Comparison of ENCODE assay signal across 9 cellular contexts in genomic region chr10:78211476-78212110, GRCh38.
DNase-seq lines count a peak whose midpoint lies in the region; ATAC-seq, FAIRE-seq and TF ChIP-seq lines count a peak whose summit lies in the region.
"Had no signal": no experiment of that assay in that cellular context is flagged by ENCODE, and none has a peak within 500 bp of the region (broad histone marks: within the 10 kb centered on the region; RNA-seq: fewer than 3 reads in every experiment).

No MANE protein-coding gene starts in this region.

- no peaks in the 10 kb centered on the region for H3K4me1 Mint-ChIP-seq in activated CD4-positive, alpha-beta T cell treated with anti-CD3 and anti-CD28 coated beads, Interleukin-2, amount 10 ng/mL, durations not matched to agents 24 days and 14 days

- no peaks in the 10 kb centered on the region for H3K27me3 ChIP-seq in breast epithelium

- no peaks in the 10 kb centered on the region for H3K9me3 ChIP-seq in breast epithelium

- H3K27ac ChIP-seq in breast epithelium: no peak overlapping the region

- H3K27ac Mint-ChIP-seq in activated CD4-positive, alpha-beta T cell treated with anti-CD3 and anti-CD28 coated beads, Interleukin-2, amount 10 ng/mL, durations not matched to agents 24 days and 14 days: no peak overlapping the region

- FAIRE-seq in urothelium cell line (lab: Jason Lieb, UNC): peak; percentile 86
- FAIRE-seq: GM18507 had no signal

- H3K36me3 ChIP-seq in breast epithelium: no peaks in the 10 kb centered on the region

- peak; percentile 62 for DNase-seq in activated CD4-positive, alpha-beta T cell treated with anti-CD3 and anti-CD28 coated beads, Interleukin-2, amount 10 ng/mL, durations not matched to agents 24 days and 14 days
- DNase-seq in activated CD4-positive, alpha-beta T cell treated with anti-CD3 and anti-CD28 coated beads for 4 hours: no peak
- DNase-seq in NCI-H2171 (lab: John Stamatoyannopoulos, UW) (peak; percentile 3), breast epithelium (ENCODE audit: low spot score in 2 of 2) (no peak), kidney glomerular epithelial cell (lab: John Stamatoyannopoulos, UW) (peak; percentile 3), urothelium cell line (ENCODE audit: low spot score) (peak; percentile 60)
- no peak for DNase-seq in effector CD8-positive, alpha-beta T cell (lab: John Stamatoyannopoulos, UW)

- peak in 2 of 3 donors; percentile 29 to 38 for TF ChIP-seq CTCF in breast epithelium (IDR thresholded peaks at IDR 0.05)

- no peaks in the 10 kb centered on the region for H3K4me1 ChIP-seq in breast epithelium

- peaks cover 11% of the 10 kb centered on the region for H3K27me3 Mint-ChIP-seq in activated CD4-positive, alpha-beta T cell treated with anti-CD3 and anti-CD28 coated beads, Interleukin-2, amount 10 ng/mL, durations not matched to agents 24 days and 14 days

- no peaks in the 10 kb centered on the region for H3K9me3 Mint-ChIP-seq in activated CD4-positive, alpha-beta T cell treated with anti-CD3 and anti-CD28 coated beads, Interleukin-2, amount 10 ng/mL, durations not matched to agents 24 days and 14 days

- no peak overlapping the region for H3K4me3 ChIP-seq in breast epithelium

- no peak for TF ChIP-seq POLR2A in breast epithelium (IDR thresholded peaks at IDR 0.05)

- H3K36me3 Mint-ChIP-seq in activated CD4-positive, alpha-beta T cell treated with anti-CD3 and anti-CD28 coated beads, Interleukin-2, amount 10 ng/mL, durations not matched to agents 24 days and 14 days (ENCODE audit: low read depth): no peaks in the 10 kb centered on the region

- intact Hi-C loops in activated CD4-positive, alpha-beta T cell treated with anti-CD3 and anti-CD28 coated beads, Interleukin-2, amount 10 ng/mL, durations not matched to agents 24 days and 14 days (cut with micrococcal nuclease): loop anchor here (5.0 kb wide), 1 partner anchor 986 kb away; no protein-coding TSS in a partner anchor
- intact Hi-C loops in breast epithelium (cut with DNase I; ENCODE audit: low total_unique reads): no loop called here

- no peak for ATAC-seq in GM18520 (IDR thresholded peaks at IDR 0.05; ENCODE audit: unreplicated experiment)

- no peak overlapping the region for H3K4me3 Mint-ChIP-seq in activated CD4-positive, alpha-beta T cell treated with anti-CD3 and anti-CD28 coated beads, Interleukin-2, amount 10 ng/mL, durations not matched to agents 24 days and 14 days

Comparison
In these comparisons a context has a peak if more than half of its experiments do, and no peak if none do; other contexts are left out.
1. DNase-seq: peak in activated CD4-positive, alpha-beta T cell treated with anti-CD3 and anti-CD28 coated beads, Interleukin-2, amount 10 ng/mL, durations not matched to agents 24 days and 14 days (single experiment), NCI-H2171 (single experiment), kidney glomerular epithelial cell (single experiment) and urothelium cell line (single experiment); none in activated CD4-positive, alpha-beta T cell treated with anti-CD3 and anti-CD28 coated beads for 4 hours (0 of 2), breast epithelium (0 of 2) and effector CD8-positive, alpha-beta T cell (single experiment).